Comparison of ENCODE assay signal across 1 cellular context in the genomic region with DNA sequence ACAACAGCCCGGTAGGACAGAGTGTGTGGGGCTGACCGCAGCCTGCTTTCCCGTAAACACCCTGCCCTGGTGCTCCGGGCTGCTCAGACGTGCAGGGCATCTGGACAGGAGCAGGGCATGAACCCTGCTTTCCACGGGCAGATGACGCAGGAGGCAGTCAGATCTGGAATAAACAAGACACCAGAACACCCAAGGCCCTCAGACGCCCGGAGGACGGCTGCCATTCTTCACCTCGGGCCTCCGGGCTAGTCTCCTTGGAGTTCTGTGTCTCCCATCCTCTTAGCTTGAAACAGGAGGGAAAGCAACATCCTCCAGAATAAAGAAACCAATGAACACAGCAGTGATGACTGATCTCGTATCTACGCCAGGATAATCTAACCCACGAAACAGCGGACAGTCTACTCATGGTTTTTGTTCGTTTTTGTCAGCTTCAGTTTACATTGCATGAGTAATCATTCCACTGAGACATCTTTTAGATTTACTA.
TF ChIP-seq lines count a peak whose summit lies in the region.

No MANE protein-coding gene starts in this region.

TF ChIP-seq in IMR-90, 13 proteins besides CTCF, POLR2A, EP300 and RAD21 (continued from another document):
- TF ChIP-seq MXI1 (IDR thresholded peaks at IDR 0.05; ENCODE audit: borderline replicate concordance, low read depth, low read length), result no peak; the same call in 1 of the 2 replicates
- TF ChIP-seq SMC3 (IDR thresholded peaks at IDR 0.05; ENCODE audit: low read depth, low read length), result no peak
- TF ChIP-seq NFE2L2 (IDR thresholded peaks at IDR 0.05; ENCODE audit: low read depth, low read length), result peak; percentile 40; the same call in 1 of the 2 replicates
TF ChIP-seq in IMR-90: peak in this region for 8.
